ENCODE assay signal across 8 cellular contexts in the genomic region with DNA sequence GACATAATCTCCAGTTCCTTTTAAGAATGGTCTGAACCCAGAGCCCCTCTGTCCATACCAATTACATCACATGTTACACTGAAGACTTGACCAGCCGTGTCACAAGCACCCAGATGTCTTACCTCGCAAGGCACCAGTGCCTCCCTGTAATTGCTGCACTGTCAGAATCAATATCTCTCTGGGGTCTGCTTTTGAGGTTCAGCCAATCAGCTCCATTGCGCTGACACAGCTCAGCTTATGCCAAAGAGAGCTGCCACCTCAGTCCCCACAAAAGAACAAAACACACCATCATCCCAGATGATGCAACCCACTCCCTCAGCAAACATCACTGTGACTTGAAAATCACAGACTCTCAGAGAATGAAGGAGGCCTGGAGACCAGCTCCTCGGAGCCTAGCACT.
"Had no signal": no experiment of that assay in that cellular context is flagged by ENCODE, and none has a peak within 500 bp of the region (broad histone marks: within the 10 kb centered on the region; RNA-seq: fewer than 3 reads in every experiment).

No MANE protein-coding gene starts in this region.

- H2AFZ ChIP-seq: GM23248 had no signal

- H3K9ac ChIP-seq: GM23248 had no signal

- H3K27ac ChIP-seq: GM23248 had no signal

- H3K9me3 Mint-ChIP-seq: HFFc6 had no signal

- ATAC-seq: HCT116, K562 had no signal

- H3K27ac Mint-ChIP-seq: HFFc6 had no signal

- H3K4me1 ChIP-seq: HAP-1 had no signal

- DNase-seq: GM23248, HFFc6, IMR-90, KG1 had no signal

- H3K36me3 ChIP-seq: HAP-1 had no signal

- H3K4me3 Mint-ChIP-seq: HFFc6 had no signal

- H3K4me3 ChIP-seq: GM23248, HAP-1, K562 had no signal

- H3K9me3 ChIP-seq: HAP-1 had no signal

- FAIRE-seq: HTR-8/SVneo, K562 had no signal
